ENCODE assay signal across 24 cellular contexts in the genomic region with DNA sequence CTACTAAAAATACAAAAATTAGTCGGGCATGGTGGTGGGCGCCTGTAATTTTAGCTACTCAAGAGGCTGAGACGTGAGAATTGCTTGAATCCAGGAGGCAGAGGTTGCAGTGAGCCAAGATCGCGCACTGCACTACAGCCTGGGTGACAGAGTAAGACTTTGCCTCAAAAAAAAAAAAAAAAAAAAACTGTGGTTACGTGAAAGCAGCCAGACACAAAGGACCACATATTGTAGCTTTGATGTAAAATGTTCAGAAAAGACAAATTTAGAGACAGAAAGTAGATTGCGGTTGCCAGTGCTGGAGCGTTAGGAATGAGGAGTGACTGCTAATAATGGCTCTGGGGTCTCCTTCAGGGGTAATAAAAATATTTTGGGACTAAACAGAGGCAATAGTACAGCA. TPM values are rescaled to one million over a fixed set of nuclear protein-coding genes. Genes with fewer than 3 reads are reported as not detected.
DNase-seq lines count a peak whose midpoint lies in the region; ATAC-seq and TF ChIP-seq lines count a peak whose summit lies in the region.
"Had no signal": no experiment of that assay in that cellular context is flagged by ENCODE, and none has a peak within 500 bp of the region (broad histone marks: within the 10 kb centered on the region; RNA-seq: fewer than 3 reads in every experiment).

No MANE protein-coding gene starts in this region.

- H3K36me3 ChIP-seq in CD4-positive, alpha-beta memory T cell (ENCODE audit: insufficient read depth, low read length) = no peaks in the 10 kb centered on the region
- H3K36me3 ChIP-seq in lower lobe of right lung (no peaks in the 10 kb centered on the region), psoas muscle (ENCODE audit: insufficient read depth in 1 of 2, low read depth in 1 of 2) (no peaks in the 10 kb centered on the region), tibial artery (no peaks in the 10 kb centered on the region)
- H3K36me3 ChIP-seq: cardiac muscle cell, esophagus muscularis mucosa, gastroesophageal sphincter, vagina had no signal

- peaks cover 80% of the 10 kb centered on the region for H3K4me1 ChIP-seq in CD4-positive, alpha-beta memory T cell (ENCODE audit: insufficient read depth, low read length)
- H3K4me1 ChIP-seq in lower lobe of right lung (peaks cover 27% of the 10 kb centered on the region), psoas muscle (peaks cover 10% of the 10 kb centered on the region), tibial artery (peaks cover 0 to 26% (median 19%) of the 10 kb centered on the region in 4 donors)

- H3K9me3 Mint-ChIP-seq in activated CD8-positive, alpha-beta memory T cell treated with anti-CD3 and anti-CD28 coated beads, Interleukin-2, amount 10 ng/mL, durations not matched to agents 7 days and 5 days (ENCODE audit: low read depth) = no peaks in the 10 kb centered on the region
- H3K9me3 Mint-ChIP-seq in CD4-positive, alpha-beta memory T cell = peaks cover 0 to 2% (median 0%) of the 10 kb centered on the region in 8 donors
- no peaks in the 10 kb centered on the region for H3K9me3 Mint-ChIP-seq in activated CD4-positive, alpha-beta memory T cell treated with anti-CD3 and anti-CD28 coated beads, Interleukin-2, amount 10 ng/mL, durations not matched to agents 7 days and 5 days
- H3K9me3 Mint-ChIP-seq: nephron had no signal

- H3K27ac ChIP-seq in CD4-positive, alpha-beta memory T cell (ENCODE audit: low read depth, low read length) = no peak overlapping the region
- H3K27ac ChIP-seq in lower lobe of right lung = no peak overlapping the region
- H3K27ac ChIP-seq in psoas muscle = no peak overlapping the region
- no peak overlapping the region for H3K27ac ChIP-seq in tibial artery
- H3K27ac ChIP-seq: A549, cardiac muscle cell, esophagus muscularis mucosa, gastroesophageal sphincter, skin epidermis, vagina had no signal

- H3K27me3 ChIP-seq in CD4-positive, alpha-beta memory T cell (ENCODE audit: insufficient read depth, low read length) = no peaks in the 10 kb centered on the region
- H3K27me3 ChIP-seq in lower lobe of right lung (ENCODE audit: low read depth) = no peaks in the 10 kb centered on the region
- no peaks in the 10 kb centered on the region for H3K27me3 ChIP-seq in psoas muscle (ENCODE audit: insufficient read depth in 3 of 3, low read length in 2 of 3)
- H3K27me3 ChIP-seq in tibial artery = no peaks in the 10 kb centered on the region
- H3K27me3 ChIP-seq: cardiac muscle cell, esophagus muscularis mucosa, gastroesophageal sphincter, vagina had no signal

- intact Hi-C loops in CD4-positive, alpha-beta memory T cell (cut with micrococcal nuclease) = no loop called here
- intact Hi-C loops in lower lobe of right lung (cut with DNase I) (no loop called here), psoas muscle (cut with DNase I) (loop anchor here in 1 of 2 donors (10.0 kb wide), 1 partner anchor 684 kb away; no protein-coding TSS in a partner anchor), tibial artery (cut with DNase I; ENCODE audit: low total_unique reads) (no loop called here)

- no peak for TF ChIP-seq CTCF in lower lobe of right lung (IDR thresholded peaks at IDR 0.05)
- TF ChIP-seq CTCF in psoas muscle (IDR thresholded peaks at IDR 0.05) = no peak
- no peak for TF ChIP-seq CTCF in tibial artery (IDR thresholded peaks at IDR 0.05)

- H3K4me3 Mint-ChIP-seq in activated CD8-positive, alpha-beta memory T cell treated with anti-CD3 and anti-CD28 coated beads, Interleukin-2, amount 10 ng/mL, durations not matched to agents 7 days and 5 days = peak overlapping the region; percentile 70
- peak overlapping the region; percentile 33 to 71 (median 57) for H3K4me3 Mint-ChIP-seq in CD4-positive, alpha-beta memory T cell
- peak overlapping the region; percentile 51 for H3K4me3 Mint-ChIP-seq in activated CD4-positive, alpha-beta memory T cell treated with anti-CD3 and anti-CD28 coated beads, Interleukin-2, amount 10 ng/mL, durations not matched to agents 7 days and 5 days
- H3K4me3 Mint-ChIP-seq: nephron had no signal

- no peak overlapping the region for H3K4me3 ChIP-seq in CD4-positive, alpha-beta memory T cell (ENCODE audit: low read length in 2 of 2)
- H3K4me3 ChIP-seq in lower lobe of right lung (no peak overlapping the region), psoas muscle (no peak overlapping the region), tibial artery (no peak overlapping the region)
- H3K4me3 ChIP-seq: A549, cardiac muscle cell, esophagus muscularis mucosa, gastroesophageal sphincter, skin epidermis, vagina had no signal

- no peak for ATAC-seq in activated CD8-positive, alpha-beta memory T cell treated with anti-CD3 and anti-CD28 coated beads, Interleukin-2, amount 10 ng/mL, durations not matched to agents 7 days and 5 days
- ATAC-seq in lower lobe of right lung (no peak), psoas muscle (no peak)
- ATAC-seq: A549, gastroesophageal sphincter, HCT116 had no signal

- in situ Hi-C loops in ACHN (cut with HindIII; ENCODE audit: low pct_ligation_motif_present, low pct_unique_long_range_greater_than_20kb, low sequenced_read_pairs) = loop anchor here (25.0 kb wide), 1 partner anchor 229 kb away; no protein-coding TSS in a partner anchor

- no peaks in the 10 kb centered on the region for H3K27me3 Mint-ChIP-seq in activated CD8-positive, alpha-beta memory T cell treated with anti-CD3 and anti-CD28 coated beads, Interleukin-2, amount 10 ng/mL, durations not matched to agents 7 days and 5 days
- H3K27me3 Mint-ChIP-seq in CD4-positive, alpha-beta memory T cell = no peaks in the 10 kb centered on the region
- H3K27me3 Mint-ChIP-seq in activated CD4-positive, alpha-beta memory T cell treated with anti-CD3 and anti-CD28 coated beads, Interleukin-2, amount 10 ng/mL, durations not matched to agents 7 days and 5 days = peaks cover 2% of the 10 kb centered on the region

- peaks cover 30% of the 10 kb centered on the region for H3K36me3 Mint-ChIP-seq in activated CD8-positive, alpha-beta memory T cell treated with anti-CD3 and anti-CD28 coated beads, Interleukin-2, amount 10 ng/mL, durations not matched to agents 7 days and 5 days
- peaks cover 0 to 4% of the 10 kb centered on the region in 2 donors for H3K36me3 Mint-ChIP-seq in CD4-positive, alpha-beta memory T cell
- H3K36me3 Mint-ChIP-seq in activated CD4-positive, alpha-beta memory T cell treated with anti-CD3 and anti-CD28 coated beads, Interleukin-2, amount 10 ng/mL, durations not matched to agents 7 days and 5 days (ENCODE audit: low read depth) = peaks cover 19% of the 10 kb centered on the region

- 86 to 91% (median 87%) methylated on average over 8 of the region's 8 CpGs for WGBS in psoas muscle, 3 donors

- H3K4me1 Mint-ChIP-seq in activated CD8-positive, alpha-beta memory T cell treated with anti-CD3 and anti-CD28 coated beads, Interleukin-2, amount 10 ng/mL, durations not matched to agents 7 days and 5 days = peaks cover 84% of the 10 kb centered on the region
- H3K4me1 Mint-ChIP-seq in CD4-positive, alpha-beta memory T cell = peaks cover 44 to 79% (median 61%) of the 10 kb centered on the region in 4 donors
- H3K4me1 Mint-ChIP-seq in activated CD4-positive, alpha-beta memory T cell treated with anti-CD3 and anti-CD28 coated beads, Interleukin-2, amount 10 ng/mL, durations not matched to agents 7 days and 5 days = peaks cover 82% of the 10 kb centered on the region

- POLR2A ChIA-PET in CD4-positive, alpha-beta memory T cell (lab: Charles Lee; ENCODE audit: partially characterized antibody) = interaction anchor here (1.4 to 5.6 kb wide), 7 partner anchors 40 to 392 kb away, joined by 4 to 56 read pairs (median 6); partner anchors contain the start of genes COTL1 and MBTPS1
- POLR2A ChIA-PET in activated CD4-positive, alpha-beta memory T cell treated with anti-CD3 and anti-CD28 coated beads, Interleukin-2, amount 10 ng/mL, durations not matched to agents 7 days and 5 days (lab: Charles Lee) = interaction anchor here (1.0 to 14.5 kb wide), 9 partner anchors 10 to 140 kb away, joined by 3 to 120 read pairs (median 15); partner anchors contain the start of gene KLHL36

- DNase-seq in activated CD8-positive, alpha-beta memory T cell treated with anti-CD3 and anti-CD28 coated beads, Interleukin-2, amount 10 ng/mL, durations not matched to agents 7 days and 5 days = no peak
- DNase-seq in activated CD8-positive, alpha-beta memory T cell treated with anti-CD3 and anti-CD28 coated beads, Interleukin-2, amount 50 U/mL, for 4 hours = no peak
- peak; percentile 34 to 59 (median 44) for DNase-seq in CD4-positive, alpha-beta memory T cell
- no peak for DNase-seq in activated CD4-positive, alpha-beta memory T cell treated with anti-CD3 and anti-CD28 coated beads, Interleukin-2, amount 10 ng/mL, durations not matched to agents 7 days and 5 days
- DNase-seq in lower lobe of right lung (peak; percentile 28), psoas muscle (no peak), ACHN (no peak), tibial artery (no peak)
- DNase-seq: activated CD8-positive, alpha-beta memory T cell treated with anti-CD3 and anti-CD28 coated beads, Interleukin-2, amount 50 U/mL, for 48 hours; amniotic stem cell; mesendoderm; NCI-H1436; NCI-H526; Right ventricle myocardium superior; stimulated activated CD4-positive, alpha-beta T cell treated with anti-CD3 and anti-CD28 coated beads, Interleukin-2, amount 100 ng/mL, for 48 hours; substantia nigra had no signal

- CTCF ChIA-PET in activated CD8-positive, alpha-beta memory T cell treated with anti-CD3 and anti-CD28 coated beads, Interleukin-2, amount 10 ng/mL, durations not matched to agents 7 days and 5 days (lab: Charles Lee) = interaction anchor here (0.6 to 12.4 kb wide), 13 partner anchors 11 to 1867 kb away, joined by 3 to 127 read pairs (median 5); no protein-coding TSS in a partner anchor
- CTCF ChIA-PET in CD4-positive, alpha-beta memory T cell (lab: Charles Lee; ENCODE audit: partially characterized antibody) = interaction anchor here (0.7 to 14.7 kb wide), 16 partner anchors 8 to 465 kb away, joined by 3 to 358 read pairs (median 4); partner anchors contain the start of gene COTL1
- CTCF ChIA-PET in activated CD4-positive, alpha-beta memory T cell treated with anti-CD3 and anti-CD28 coated beads, Interleukin-2, amount 10 ng/mL, durations not matched to agents 7 days and 5 days (lab: Charles Lee) = interaction anchor here (0.8 to 4.3 kb wide), 13 partner anchors 8 to 391 kb away, joined by 3 to 42 read pairs (median 6); partner anchors contain the start of gene MBTPS1

- peak overlapping the region; percentile 94 for H3K27ac Mint-ChIP-seq in activated CD8-positive, alpha-beta memory T cell treated with anti-CD3 and anti-CD28 coated beads, Interleukin-2, amount 10 ng/mL, durations not matched to agents 7 days and 5 days
- peak overlapping the region; percentile 67 to 90 (median 85) for H3K27ac Mint-ChIP-seq in CD4-positive, alpha-beta memory T cell
- H3K27ac Mint-ChIP-seq in activated CD4-positive, alpha-beta memory T cell treated with anti-CD3 and anti-CD28 coated beads, Interleukin-2, amount 10 ng/mL, durations not matched to agents 7 days and 5 days = peak overlapping the region; percentile 98
- H3K27ac Mint-ChIP-seq: nephron had no signal

- no peaks in the 10 kb centered on the region for H3K9me3 ChIP-seq in CD4-positive, alpha-beta memory T cell (ENCODE audit: control insufficient read depth in 1 of 2, low read length in 2 of 2)
- H3K9me3 ChIP-seq in lower lobe of right lung (no peaks in the 10 kb centered on the region), psoas muscle (no peaks in the 10 kb centered on the region), tibial artery (no peaks in the 10 kb centered on the region)
- H3K9me3 ChIP-seq: A549, esophagus muscularis mucosa, gastroesophageal sphincter, vagina had no signal

RNA-seq across cellular contexts. Expression of gene MEAK7, which starts 4.0 kb away (rescaled TPM):
- 10 to 100 TPM; 37.9 to 73.9 TPM for total RNA-seq in activated CD8-positive, alpha-beta memory T cell treated with anti-CD3 and anti-CD28 coated beads, Interleukin-2, amount 10 ng/mL, durations not matched to agents 7 days and 5 days
- 10 to 100 TPM; 13.6 to 16.8 TPM for total RNA-seq in CD4-positive, alpha-beta memory T cell
- polyA plus RNA-seq in CD4-positive, alpha-beta memory T cell = 1 to 10 TPM; 3.3 to 8.6 TPM
- total RNA-seq in activated CD4-positive, alpha-beta memory T cell treated with anti-CD3 and anti-CD28 coated beads, Interleukin-2, amount 10 ng/mL, durations not matched to agents 7 days and 5 days = 10 to 100 TPM; 27.7 to 33.4 TPM
- total RNA-seq in lower lobe of right lung (13.0 TPM), psoas muscle (1 to 10 TPM; 2.2 to 7.1 (median 3.6) TPM)
- polyA plus RNA-seq in psoas muscle = 1 to 10 TPM; 2.2 to 4.0 (median 2.7) TPM

Comparison
In these comparisons a context has a peak if more than half of its experiments do, and no peak if none do; other contexts are left out.
1. DNase-seq: peak in CD4-positive, alpha-beta memory T cell (5 of 5) and lower lobe of right lung (single experiment); none in activated CD8-positive, alpha-beta memory T cell treated with anti-CD3 and anti-CD28 coated beads, Interleukin-2, amount 10 ng/mL, durations not matched to agents 7 days and 5 days (single experiment), activated CD8-positive, alpha-beta memory T cell treated with anti-CD3 and anti-CD28 coated beads, Interleukin-2, amount 50 U/mL, for 4 hours (single experiment), activated CD4-positive, alpha-beta memory T cell treated with anti-CD3 and anti-CD28 coated beads, Interleukin-2, amount 10 ng/mL, durations not matched to agents 7 days and 5 days (single experiment), psoas muscle (0 of 2), ACHN (single experiment) and tibial artery (0 of 2).
2. Peak in every context shown above with its lines, with median percentiles within 50 percentile points of each other: H3K27ac Mint-ChIP-seq and H3K4me3 Mint-ChIP-seq.